11 cellular contexts compared by ENCODE assay signal in genomic region chr14:106733771-106734170, GRCh38.
"Had no signal": no experiment of that assay in that cellular context is flagged by ENCODE, and none has a peak within 500 bp of the region (broad histone marks: within the 10 kb centered on the region; RNA-seq: fewer than 3 reads in every experiment).

No MANE protein-coding gene starts in this region.

- ATAC-seq: GM23338, HCT116 had no signal

- H3K36me3 ChIP-seq: HAP-1 had no signal

- H3K4me1 ChIP-seq: HAP-1 had no signal

- H3K4me3 ChIP-seq: GM23248, GM23338, HAP-1 had no signal

- H3K9me3 ChIP-seq: HAP-1 had no signal

- H3K27ac ChIP-seq: GM23248 had no signal

- H3K27ac Mint-ChIP-seq: GM23338, H9, HFFc6 had no signal

- H3K4me1 Mint-ChIP-seq: GM23338, H9 had no signal

- H3K4me2 ChIP-seq: GM23338 had no signal

- FAIRE-seq: H1, H54 had no signal

- H3K4me3 Mint-ChIP-seq: GM23338, H9, HFFc6 had no signal

- H3K9me3 Mint-ChIP-seq: H9 had no signal

- H2AFZ ChIP-seq: GM23248, GM23338 had no signal

- H3K9ac ChIP-seq: GM23248 had no signal

- DNase-seq: GM23248, GOT3, H7, H9, HCEC 1CT, HFFc6 had no signal
